ENCODE assay signal across 8 cellular contexts in genomic region chr19:50357178-50358100, GRCh38. TPM values are rescaled to one million over a fixed set of nuclear protein-coding genes. Genes with fewer than 3 reads are reported as not detected.
DNase-seq lines count a peak whose midpoint lies in the region; ATAC-seq, FAIRE-seq and TF ChIP-seq lines count a peak whose summit lies in the region.

No MANE protein-coding gene starts in this region.

- no peak overlapping the region for H3K23ac ChIP-seq in IMR-90 (ENCODE audit: low read depth, low read length)

- peak overlapping the region; percentile 9 to 68; a peak in 3 of 4 replicates for H4K8ac ChIP-seq in IMR-90 (ENCODE audit: low read depth in 2 of 2, low read length in 2 of 2)

- no peak overlapping the region for H3K56ac ChIP-seq in IMR-90 (ENCODE audit: extremely low read depth, insufficient read depth, low read length)

- no peaks in the 10 kb centered on the region for H3K79me1 ChIP-seq in IMR-90 (ENCODE audit: low read depth in 1 of 2, low read length in 2 of 2)

- H2BK120ac ChIP-seq in IMR-90 (ENCODE audit: low read depth, low read length): no peak overlapping the region

- no peaks in the 10 kb centered on the region for H3K9me1 ChIP-seq in IMR-90 (ENCODE audit: insufficient read depth, low read length)

- H3K36me3 ChIP-seq in IMR-90 (ENCODE audit: control insufficient read depth, insufficient read depth, low read length) (no peaks in the 10 kb centered on the region), pancreas (no peaks in the 10 kb centered on the region), thymus (ENCODE audit: control insufficient read depth, insufficient read depth) (no peaks in the 10 kb centered on the region)

- H2BK5ac ChIP-seq in IMR-90 (ENCODE audit: low read depth, low read length, poor library complexity, severe bottlenecking): no peak overlapping the region

- peak overlapping the region; percentile 36 for H3K4me3 ChIP-seq in IMR-90 (ENCODE audit: insufficient read depth, low read depth, low read length)
- peak overlapping the region; percentile 23 to 53 (median 42) for H3K4me3 ChIP-seq in pancreas
- H3K4me3 ChIP-seq in thymus (ENCODE audit: low read length): peak overlapping the region; percentile 65

- H3K4me2 ChIP-seq in IMR-90 (ENCODE audit: low read depth, low read length): peak overlapping the region; percentile 86

- H4K20me1 ChIP-seq in IMR-90 (ENCODE audit: insufficient read depth, low read length): no peaks in the 10 kb centered on the region

- 17% methylated on average over 20 of the region's 54 CpGs; no CpG with 5 or more reads in 1 of the 2 experiments for WGBS in IMR-90 (ENCODE audit: extremely low coverage in 2 of 2, insufficient read length in 1 of 2), 2 experiments
- 6 to 8% methylated on average over 53 to 54 of the region's 54 CpGs for WGBS in pancreas, 2 donors
- WGBS in thymus: 5% methylated on average over 54 of the region's 54 CpGs

- H4K91ac ChIP-seq in IMR-90 (ENCODE audit: insufficient read depth, low read depth, low read length): peak overlapping the region; percentile 2; the same call in 1 of the 2 replicates

- TF ChIP-seq RAD21 in IMR-90 (IDR thresholded peaks at IDR 0.05; ENCODE audit: low read length): peak; percentile 72

- BruUV-seq in IMR-90 (replicated peaks; lab: Mats Ljungman, UMichigan): no TSS peak

- ATAC-seq in GM18861 (IDR thresholded peaks at IDR 0.05; ENCODE audit: unreplicated experiment) (peak; percentile 33), IMR-90 (ENCODE audit: low read depth) (peak; percentile 96), foreskin keratinocyte (peak; percentile 51), pancreas (peak; percentile 76 to 90 (median 86))

- in situ Hi-C loops in IMR-90 (cut with MboI; ENCODE audit: low sequenced_read_pairs): loop anchor here (10.0 kb wide), 1 partner anchor 427 kb away; no protein-coding TSS in a partner anchor

- peak overlapping the region; percentile 14; the same call in 1 of the 2 replicates for H3K4ac ChIP-seq in IMR-90 (ENCODE audit: low read depth, low read length)

- peak overlapping the region; percentile 90 for H2AFZ ChIP-seq in IMR-90 (replicated peaks; ENCODE audit: low read length, poor library complexity)

- H3K4me1 ChIP-seq in IMR-90 (ENCODE audit: control insufficient read depth, insufficient read depth, low read length): no peaks in the 10 kb centered on the region
- H3K4me1 ChIP-seq in foreskin keratinocyte: no peaks in the 10 kb centered on the region
- H3K4me1 ChIP-seq in pancreas: no peaks in the 10 kb centered on the region
- H3K4me1 ChIP-seq in thymus (ENCODE audit: control insufficient read depth, insufficient read depth, low read length): peaks cover 2% of the 10 kb centered on the region

- no peaks in the 10 kb centered on the region for H3K9me3 ChIP-seq in IMR-90 (ENCODE audit: control insufficient read depth, insufficient read depth, low read length)
- H3K9me3 ChIP-seq in pancreas: no peaks in the 10 kb centered on the region
- H3K9me3 ChIP-seq in thymus (ENCODE audit: control insufficient read depth): no peaks in the 10 kb centered on the region

- H2BK20ac ChIP-seq in IMR-90 (ENCODE audit: low read depth, low read length): no peak overlapping the region

- intact Hi-C loops in IMR-90 (cut with micrococcal nuclease) (loop anchor here (1.0 to 10.0 kb wide), 5 partner anchors 104 to 657 kb away; partner anchors contain the start of gene KLK10), pancreas (cut with DNase I) (loop anchor here in 2 of 3 donors (5.0 to 10.0 kb wide), 2 partner anchors 107 to 425 kb away; no protein-coding TSS in a partner anchor)

- TF ChIP-seq CTCF in IMR-90 (conservative IDR thresholded peaks at IDR 0.05; ENCODE audit: low read depth, low read length) (peak; percentile 75), foreskin keratinocyte (conservative IDR thresholded peaks at IDR 0.05) (peak; percentile 85), pancreas (IDR thresholded peaks at IDR 0.05) (peak; percentile 71 to 81 (median 77))

- POLR2A ChIA-PET in IMR-90 (lab: Charles Lee; ENCODE audit: unreplicated experiment): no interaction called here

- TF ChIP-seq POLR2A in IMR-90 (IDR thresholded peaks at IDR 0.05; ENCODE audit: low read depth, low read length): no peak

- peak; percentile 38 for DNase-seq in AG08395 (ENCODE audit: low spot score)
- DNase-seq in IMR-90: peak; percentile 41
- DNase-seq in RPMI7951 (ENCODE audit: low read depth): peak; percentile 66
- DNase-seq in activated effector memory CD4-positive, alpha-beta T cell treated with Interleukin-2 at 50 U/mL for 16 hours: peak; percentile 81
- DNase-seq in foreskin keratinocyte: peak in 1 of 2 donors; percentile 41
- DNase-seq in pancreas: peak; percentile 67 to 88 (median 83)

- dilution Hi-C loops in IMR-90 (cut with HindIII; ENCODE audit: low sequenced_read_pairs, unreplicated experiment): no loop called here

- CTCF ChIA-PET in IMR-90 (lab: Yijun Ruan, JAX): interaction anchor here (0.5 to 1.0 kb wide), 5 partner anchors 11 to 689 kb away, joined by 3 to 7 read pairs (median 4); no protein-coding TSS in a partner anchor

- H3K27ac ChIP-seq in IMR-90 (ENCODE audit: insufficient read depth, low read length): no peak overlapping the region
- no peak overlapping the region for H3K27ac ChIP-seq in foreskin keratinocyte
- peak overlapping the region; percentile 73 to 89 (median 85) for H3K27ac ChIP-seq in pancreas
- H3K27ac ChIP-seq in thymus (ENCODE audit: low read depth): peak overlapping the region; percentile 94

- no peak overlapping the region for H2AK9ac ChIP-seq in IMR-90 (replicated peaks; ENCODE audit: low read depth, low read length, poor library complexity)

- H3K27me3 ChIP-seq in IMR-90 (ENCODE audit: control insufficient read depth, insufficient read depth, low read length) (peaks cover 6% of the 10 kb centered on the region; the same call in 1 of the 2 replicates), foreskin keratinocyte (no peaks in the 10 kb centered on the region), pancreas (no peaks in the 10 kb centered on the region), thymus (ENCODE audit: control insufficient read depth, insufficient read depth) (no peaks in the 10 kb centered on the region)

- no peak overlapping the region for H3K14ac ChIP-seq in IMR-90 (replicated peaks; ENCODE audit: low read depth, low read length)

- H4K5ac ChIP-seq in IMR-90 (ENCODE audit: low read depth, low read length): peak overlapping the region; percentile 45; the same call in 1 of the 2 replicates

- H3K18ac ChIP-seq in IMR-90 (ENCODE audit: low read depth, low read length): no peak overlapping the region

- H2AK5ac ChIP-seq in IMR-90 (ENCODE audit: low read depth, low read length): no peak overlapping the region

- H3K9ac ChIP-seq in IMR-90 (ENCODE audit: low read depth, low read length): peak overlapping the region; percentile 28; the same call in 1 of the 2 replicates

- no peak overlapping the region for H2BK15ac ChIP-seq in IMR-90 (ENCODE audit: low read depth, low read length)

- FAIRE-seq in pancreas (lab: Jason Lieb, UNC): no peak

TF ChIP-seq in IMR-90, 13 proteins besides CTCF, POLR2A, EP300 and RAD21:
- TF ChIP-seq RFX5 (IDR thresholded peaks at IDR 0.05; ENCODE audit: low read depth, low read length) (no peak), MAZ (IDR thresholded peaks at IDR 0.05; ENCODE audit: borderline replicate concordance, low read depth, low read length) (no peak), CEBPB (IDR thresholded peaks at IDR 0.05; ENCODE audit: low read depth, low read length) (no peak), SMC3 (IDR thresholded peaks at IDR 0.05; ENCODE audit: low read depth, low read length) (peak; percentile 57), NFE2L2 (IDR thresholded peaks at IDR 0.05; ENCODE audit: low read depth, low read length) (no peak)

RNA-seq across cellular contexts. Expression of gene NAPSA, which starts 8.0 kb away (rescaled TPM):
- total RNA-seq in IMR-90 (2012; rRNA removed) (not detected in 2 replicates), foreskin keratinocyte (0.41 and 0.53 TPM in 2 replicates), pancreas (1 to 10 TPM in 5 of 6 donors, under 1 TPM in 1; 0.78 to 3.2 (median 1.5) TPM)
- polyA plus RNA-seq in IMR-90 (2012; rRNA removed) (0.24 and 0.39 TPM in 2 replicates), foreskin keratinocyte (0.62 and 0.82 TPM in 2 replicates), pancreas (1 to 10 TPM; 4.1 to 4.6 TPM), thymus (6.4 TPM)
- 0.15 and 0.39 TPM in 2 replicates for polyA plus RNA-seq in IMR-90 (2012; cell fraction: cytosol; rRNA removed)
- polyA plus RNA-seq in IMR-90 (2012; cell fraction: nucleus; rRNA removed; ENCODE audit: low replicate concordance): 2.5 and 2.7 TPM in 2 replicates
- total RNA-seq in RPMI7951 (2014; rRNA removed; shearing (Covaris generic)): under 0.01 TPM in 1 of 2 replicates, not detected in the other

RNA-seq across cellular contexts. Expression of gene NR1H2, which starts 18.8 kb away (rescaled TPM):
- 34.7 and 37.8 TPM in 2 replicates for total RNA-seq in IMR-90 (2012; rRNA removed)
- polyA plus RNA-seq in IMR-90 (2012; rRNA removed): 48.4 and 51.5 TPM in 2 replicates
- polyA plus RNA-seq in IMR-90 (2012; cell fraction: cytosol; rRNA removed): 26.9 and 67.7 TPM in 2 replicates
- 79.8 and 151 TPM in 2 replicates for polyA plus RNA-seq in IMR-90 (2012; cell fraction: nucleus; rRNA removed; ENCODE audit: low replicate concordance)
- total RNA-seq in RPMI7951 (2014; rRNA removed; shearing (Covaris generic)): 92.0 and 102 TPM in 2 replicates
- 41.0 and 43.9 TPM in 2 replicates for total RNA-seq in foreskin keratinocyte
- 45.0 and 49.0 TPM in 2 replicates for polyA plus RNA-seq in foreskin keratinocyte
- total RNA-seq in pancreas: 10 to 100 TPM; 20.5 to 33.5 (median 25.6) TPM
- 10 to 100 TPM; 45.9 to 46.5 TPM for polyA plus RNA-seq in pancreas
- 57.2 TPM for polyA plus RNA-seq in thymus

RNA-seq across cellular contexts. Expression of gene POLD1, which starts 26.7 kb away (rescaled TPM):
- total RNA-seq in IMR-90 (2012; rRNA removed): 13.1 and 13.8 TPM in 2 replicates
- polyA plus RNA-seq in IMR-90 (2012; rRNA removed): 28.9 and 40.2 TPM in 2 replicates
- polyA plus RNA-seq in IMR-90 (2012; cell fraction: cytosol; rRNA removed): 15.6 and 24.5 TPM in 2 replicates
- polyA plus RNA-seq in IMR-90 (2012; cell fraction: nucleus; rRNA removed; ENCODE audit: low replicate concordance): 76.5 and 228 TPM in 2 replicates
- 38.6 and 42.7 TPM in 2 replicates for total RNA-seq in RPMI7951 (2014; rRNA removed; shearing (Covaris generic))
- total RNA-seq in foreskin keratinocyte: 76.2 and 89.1 TPM in 2 replicates
- 63.9 and 71.3 TPM in 2 replicates for polyA plus RNA-seq in foreskin keratinocyte
- 10 to 100 TPM in 4 of 6 donors, 1 to 10 TPM in 2; 9.5 to 16.7 (median 11.9) TPM for total RNA-seq in pancreas
- 10 to 100 TPM; 36.1 to 45.5 TPM for polyA plus RNA-seq in pancreas
- polyA plus RNA-seq in thymus: 39.5 TPM

RNA-seq across cellular contexts. Expression of gene KCNC3, which starts 28.3 kb away (rescaled TPM):
- total RNA-seq in IMR-90 (2012; rRNA removed) (not detected in 2 replicates), foreskin keratinocyte (not detected in 2 replicates), pancreas (1 to 10 TPM; 2.4 to 4.6 (median 3.4) TPM)
- polyA plus RNA-seq in IMR-90 (2012; rRNA removed) (0.07 and 0.13 TPM in 2 replicates), foreskin keratinocyte (not detected in 2 replicates), pancreas (1 to 10 TPM; 4.8 to 7.1 TPM), thymus (6.8 TPM)
- polyA plus RNA-seq in IMR-90 (2012; cell fraction: cytosol; rRNA removed): 0.06 and 0.10 TPM in 2 replicates
- polyA plus RNA-seq in IMR-90 (2012; cell fraction: nucleus; rRNA removed; ENCODE audit: low replicate concordance): 0.41 and 0.46 TPM in 2 replicates
- 0.12 TPM in 1 of 2 replicates, not detected in the other for total RNA-seq in RPMI7951 (2014; rRNA removed; shearing (Covaris generic))

Comparison
In these comparisons a context has a peak if more than half of its experiments do, and no peak if none do; other contexts are left out.
1. ATAC-seq: peak in every context shown above with its lines; median percentile 96 in IMR-90; 86 in pancreas; 51 in foreskin keratinocyte; 33 in GM18861.
2. H3K27ac ChIP-seq: peak in pancreas (4 of 4) and thymus (single experiment); none in IMR-90 (single experiment) and foreskin keratinocyte (single experiment).
3. Peak in every context shown above with its lines, with median percentiles within 50 percentile points of each other: H3K4me3 ChIP-seq and CTCF ChIP-seq.